1 cellular context compared by ENCODE assay signal in genomic region chr17:19281161-19281560, GRCh38.
TF ChIP-seq lines count a peak whose summit lies in the region.

No MANE protein-coding gene starts in this region.

TF ChIP-seq in GM23338, 12 proteins besides CTCF, POLR2A, EP300 and RAD21 (continued from another document):
- TF ChIP-seq REST (IDR thresholded peaks at IDR 0.05; ENCODE audit: unreplicated experiment) (no peak), EZH2 (IDR thresholded peaks at IDR 0.05; ENCODE audit: low read depth, unreplicated experiment) (no peak), EZH2phosphoT487 (IDR thresholded peaks at IDR 0.05; ENCODE audit: unreplicated experiment) (no peak), ETS1 (IDR thresholded peaks at IDR 0.05) (no peak), NANOG (IDR thresholded peaks at IDR 0.05; ENCODE audit: borderline replicate concordance) (no peak), ZNF114 (CRISPR knock-in tag; IDR thresholded peaks at IDR 0.05) (no peak), ZNF331 (CRISPR knock-in tag; IDR thresholded peaks at IDR 0.05; ENCODE audit: low read depth) (no peak), STAT1 (IDR thresholded peaks at IDR 0.05; ENCODE audit: unreplicated experiment) (no peak), CREB1 (CRISPR knock-in tag; IDR thresholded peaks at IDR 0.05; ENCODE audit: low read depth) (no peak), POLR2AphosphoS5 (IDR thresholded peaks at IDR 0.05; ENCODE audit: low read depth) (no peak)
